Comparison of ENCODE assay signal across 27 cellular contexts in genomic region chr20:59324441-59324840, GRCh38. TPM values are rescaled to one million over a fixed set of nuclear protein-coding genes. Genes with fewer than 3 reads are reported as not detected.
"Had no signal": no experiment of that assay in that cellular context is flagged by ENCODE, and none has a peak within 500 bp of the region (broad histone marks: within the 10 kb centered on the region; RNA-seq: fewer than 3 reads in every experiment).

No MANE protein-coding gene starts in this region.

- H3K9me3 Mint-ChIP-seq: activated B cell treated with CpG ODN at 0.5 μM for 24 hours; activated CD4-positive, alpha-beta memory T cell treated with anti-CD3 and anti-CD28 coated beads for 36 hours; activated CD4-positive, alpha-beta T cell treated with anti-CD3 and anti-CD28 coated beads, Interleukin-2, amount 10 ng/mL, durations not matched to agents 7 days and 5 days; activated naive CD4-positive, alpha-beta T cell treated with anti-CD3 and anti-CD28 coated beads, Interleukin-2, amount 10 ng/mL, durations not matched to agents 7 days and 5 days; activated naive CD8-positive, alpha-beta T cell treated with anti-CD3 and anti-CD28 coated beads for 36 hours; activated T-cell treated with anti-CD3 and anti-CD28 coated beads, Interleukin-2, amount 50 U/mL, for 4 hours had no signal

- H3K27ac Mint-ChIP-seq: activated B cell treated with CpG ODN at 0.5 μM for 24 hours; activated CD4-positive, alpha-beta memory T cell treated with anti-CD3 and anti-CD28 coated beads for 36 hours; activated CD4-positive, alpha-beta T cell treated with anti-CD3 and anti-CD28 coated beads, Interleukin-2, amount 10 ng/mL, durations not matched to agents 7 days and 5 days; activated naive CD4-positive, alpha-beta T cell treated with anti-CD3 and anti-CD28 coated beads, Interleukin-2, amount 10 ng/mL, durations not matched to agents 7 days and 5 days; activated naive CD8-positive, alpha-beta T cell treated with anti-CD3 and anti-CD28 coated beads for 36 hours had no signal

- H3K36me3 Mint-ChIP-seq: activated CD4-positive, alpha-beta memory T cell treated with anti-CD3 and anti-CD28 coated beads for 36 hours; activated naive CD4-positive, alpha-beta T cell treated with anti-CD3 and anti-CD28 coated beads, Interleukin-2, amount 10 ng/mL, durations not matched to agents 7 days and 5 days; activated naive CD8-positive, alpha-beta T cell treated with anti-CD3 and anti-CD28 coated beads for 36 hours had no signal

- H3K27me3 Mint-ChIP-seq: activated CD4-positive, alpha-beta memory T cell treated with anti-CD3 and anti-CD28 coated beads for 36 hours; activated naive CD8-positive, alpha-beta T cell treated with anti-CD3 and anti-CD28 coated beads for 36 hours had no signal

- ATAC-seq: activated T-cell treated with anti-CD3 and anti-CD28 coated beads, Interleukin-2, amount 50 U/mL, for 4 hours; K562 had no signal

- H3K4me3 ChIP-seq: adrenal gland, breast epithelium, K562, Peyer's patch had no signal

- H3K9me3 ChIP-seq: adrenal gland, breast epithelium, Peyer's patch had no signal

- H3K27ac ChIP-seq: adrenal gland, breast epithelium, Peyer's patch had no signal

- H3K27me3 ChIP-seq: adrenal gland, breast epithelium, Peyer's patch had no signal

- H3K4me1 ChIP-seq: adrenal gland, breast epithelium, Peyer's patch had no signal

- H3K4me1 Mint-ChIP-seq: activated B cell treated with CpG ODN at 0.5 μM for 24 hours; activated CD4-positive, alpha-beta T cell treated with anti-CD3 and anti-CD28 coated beads, Interleukin-2, amount 10 ng/mL, durations not matched to agents 7 days and 5 days; activated naive CD4-positive, alpha-beta T cell treated with anti-CD3 and anti-CD28 coated beads, Interleukin-2, amount 10 ng/mL, durations not matched to agents 7 days and 5 days; activated naive CD8-positive, alpha-beta T cell treated with anti-CD3 and anti-CD28 coated beads for 36 hours had no signal

- H3K36me3 ChIP-seq: adrenal gland, breast epithelium had no signal

- DNase-seq: activated B cell treated with CpG ODN at 0.5 μM for 24 hours; activated CD4-positive, alpha-beta memory T cell treated with anti-CD3 and anti-CD28 coated beads for 36 hours; activated CD4-positive, alpha-beta T cell treated with anti-CD3 and anti-CD28 coated beads, Interleukin-2, amount 10 ng/mL, durations not matched to agents 7 days and 5 days; activated CD8-positive, alpha-beta memory T cell treated with anti-CD3 and anti-CD28 coated beads for 24 hours; activated gamma-delta T cell; activated naive CD4-positive, alpha-beta T cell treated with anti-CD3 and anti-CD28 coated beads, Interleukin-2, amount 10 ng/mL, durations not matched to agents 7 days and 5 days; activated naive CD8-positive, alpha-beta T cell treated with anti-CD3 and anti-CD28 coated beads for 36 hours; activated T-cell treated with anti-CD3 and anti-CD28 coated beads, Interleukin-2, amount 50 U/mL, for 4 hours; adrenal gland; caudate nucleus; Karpas-422; MM.1S; NCI-H1105 treated with DMSO at 0.1 percent for 48 hours; NCI-H1436 treated with DMSO at 0.1 percent for 48 hours; NCI-H1930; NCI-H345; NCI-H510A treated with DMSO at 0.1 percent for 48 hours; NCI-H69; NK-92 treated with Interleukin-12 subunit alpha and Interleukin-12 subunit beta, amount 100 ng/mL, for 24 hours; OCI-M1; SHP77 treated with DMSO at 0.1 percent for 48 hours; T-helper 2 cell; T1000 had no signal

- H3K4me3 Mint-ChIP-seq: activated B cell treated with CpG ODN at 0.5 μM for 24 hours; activated CD4-positive, alpha-beta memory T cell treated with anti-CD3 and anti-CD28 coated beads for 36 hours; activated CD4-positive, alpha-beta T cell treated with anti-CD3 and anti-CD28 coated beads, Interleukin-2, amount 10 ng/mL, durations not matched to agents 7 days and 5 days; activated naive CD4-positive, alpha-beta T cell treated with anti-CD3 and anti-CD28 coated beads, Interleukin-2, amount 10 ng/mL, durations not matched to agents 7 days and 5 days; activated naive CD8-positive, alpha-beta T cell treated with anti-CD3 and anti-CD28 coated beads for 36 hours; activated T-cell treated with anti-CD3 and anti-CD28 coated beads, Interleukin-2, amount 50 U/mL, for 4 hours had no signal

RNA-seq across cellular contexts. Expression of gene EDN3, which starts 24.0 kb away (rescaled TPM):
- total RNA-seq: activated B cell treated with CpG ODN at 0.5 μM for 24 hours; activated naive CD8-positive, alpha-beta T cell treated with anti-CD3 and anti-CD28 coated beads for 36 hours; activated T-cell treated with anti-CD3 and anti-CD28 coated beads, Interleukin-2, amount 50 U/mL, for 4 hours; aorta; K562 had no signal
- polyA plus RNA-seq: K562 had no signal
